ENCODE assay signal across 8 cellular contexts in genomic region chr19:57559008-57559403, GRCh38. TPM values are rescaled to one million over a fixed set of nuclear protein-coding genes. Genes with fewer than 3 reads are reported as not detected.
DNase-seq lines count a peak whose midpoint lies in the region; TF ChIP-seq lines count a peak whose summit lies in the region.

No MANE protein-coding gene starts in this region.

- H3K4me3 Mint-ChIP-seq in HFFc6 = peak overlapping the region; percentile 98

- H3K36me3 ChIP-seq in SK-N-MC (ENCODE audit: insufficient read depth, low read length) (peaks cover 25% of the 10 kb centered on the region), ectodermal cell (ENCODE audit: control insufficient read depth, insufficient read depth, low read length) (peaks cover 19% of the 10 kb centered on the region), mesenchymal stem cell (ENCODE audit: control insufficient read depth in 1 of 2, insufficient read depth in 2 of 2, low read depth in 1 of 2, low read length in 2 of 2) (peaks cover 25 to 27% of the 10 kb centered on the region in 2 experiments), tibial artery (peaks cover 30 to 33% (median 31%) of the 10 kb centered on the region in 3 donors)

- peak overlapping the region; percentile 14 to 83 for H3K18ac ChIP-seq in mesenchymal stem cell (ENCODE audit: low read depth in 1 of 2, low read length in 2 of 2)

- H2BK5ac ChIP-seq in mesenchymal stem cell (ENCODE audit: low read depth, low read length, poor library complexity, severe bottlenecking) = no peak overlapping the region

- WGBS in ectodermal cell, 2 experiments = 2 to 3% methylated on average over 22 of the region's 22 CpGs
- WGBS in mesenchymal stem cell = 5% methylated on average over 16 of the region's 22 CpGs

- H4K91ac ChIP-seq in mesenchymal stem cell (ENCODE audit: low read length) = no peak overlapping the region

- peak overlapping the region; percentile 46 for H3K4me2 ChIP-seq in mesenchymal stem cell (ENCODE audit: low read length, poor library complexity, severe bottlenecking)

- H3K9ac ChIP-seq in SK-N-MC (ENCODE audit: insufficient read length) (peak overlapping the region; percentile 90), mesenchymal stem cell (ENCODE audit: low read length) (peak overlapping the region; percentile 91)

- H2AFZ ChIP-seq in mesenchymal stem cell (ENCODE audit: low read depth, low read length) = peak overlapping the region; percentile 85

- intact Hi-C loops in tibial artery (cut with DNase I; ENCODE audit: low total_unique reads) = no loop called here

- peaks cover 33% of the 10 kb centered on the region for H3K4me1 Mint-ChIP-seq in HFFc6 (ENCODE audit: low read depth)

- H3K23ac ChIP-seq in mesenchymal stem cell (ENCODE audit: low read length in 2 of 2) = no peak overlapping the region

- no peak overlapping the region for H2BK15ac ChIP-seq in mesenchymal stem cell (ENCODE audit: low read depth, poor library complexity, severe bottlenecking)

- H3K9me3 ChIP-seq in SK-N-MC (ENCODE audit: low read depth, low read length) = peaks cover 11% of the 10 kb centered on the region; the same call in 1 of the 2 replicates
- peaks cover 3% of the 10 kb centered on the region for H3K9me3 ChIP-seq in ectodermal cell (ENCODE audit: control insufficient read depth, low read length)
- peaks cover 46% of the 10 kb centered on the region for H3K9me3 ChIP-seq in mesenchymal stem cell (ENCODE audit: control insufficient read depth, low read length)
- peaks cover 0 to 68% (median 29%) of the 10 kb centered on the region in 3 donors for H3K9me3 ChIP-seq in tibial artery

- H3K4me1 ChIP-seq in ectodermal cell (ENCODE audit: control insufficient read depth, insufficient read depth, low read length) = no peaks in the 10 kb centered on the region
- peaks cover 4% of the 10 kb centered on the region for H3K4me1 ChIP-seq in mesenchymal stem cell (ENCODE audit: control insufficient read depth, insufficient read depth, low read depth, low read length)
- peaks cover 0 to 23% (median 19%) of the 10 kb centered on the region in 4 donors for H3K4me1 ChIP-seq in tibial artery

- H3K9me3 Mint-ChIP-seq in HFFc6 = peaks cover 49% of the 10 kb centered on the region

- H3K27me3 ChIP-seq in ectodermal cell (ENCODE audit: control insufficient read depth, insufficient read depth, low read length, poor library complexity, severe bottlenecking) (no peaks in the 10 kb centered on the region), mesenchymal stem cell (ENCODE audit: control insufficient read depth in 1 of 2, insufficient read depth in 1 of 2, low read length in 2 of 2) (no peaks in the 10 kb centered on the region), tibial artery (no peaks in the 10 kb centered on the region)

- H3K27ac Mint-ChIP-seq in HFFc6 = peak overlapping the region; percentile 89

- peaks cover 33% of the 10 kb centered on the region for H3K79me1 ChIP-seq in mesenchymal stem cell (replicated peaks; ENCODE audit: low read length, poor library complexity, severe bottlenecking)

- H3K4ac ChIP-seq in mesenchymal stem cell (ENCODE audit: low read depth in 1 of 2, low read length in 2 of 2) = peak overlapping the region in 1 of 2 experiments; percentile 37

- DNase-seq in DMS53 (lab: John Stamatoyannopoulos, UW) (peak; percentile 56), DMS53 treated with DMSO at 0.1 percent for 48 hours (lab: John Stamatoyannopoulos, UW; ENCODE audit: unreplicated experiment) (no peak), HFFc6 (no peak), SK-N-MC (ENCODE audit: low read depth, low spot score) (no peak), mesenchymal stem cell (peak; percentile 21), tibial artery (no peak), NCI-H1436 treated with DMSO at 0.1 percent for 48 hours (lab: John Stamatoyannopoulos, UW) (no peak)

- no peak overlapping the region for H3K27ac ChIP-seq in SK-N-MC
- H3K27ac ChIP-seq in ectodermal cell (ENCODE audit: insufficient read depth, low read depth, low read length, poor library complexity, severe bottlenecking) = no peak overlapping the region
- peak overlapping the region; percentile 19 for H3K27ac ChIP-seq in mesenchymal stem cell (ENCODE audit: low read length, poor library complexity, severe bottlenecking)
- peak overlapping the region; percentile 65 to 71 for H3K27ac ChIP-seq in tibial artery

- peak overlapping the region in 1 of 2 experiments; percentile 76 for H3K14ac ChIP-seq in mesenchymal stem cell (ENCODE audit: low read length in 2 of 2)

- no peak overlapping the region for H2BK12ac ChIP-seq in mesenchymal stem cell (ENCODE audit: low read length in 2 of 2)

- H3K4me3 ChIP-seq in SK-N-MC (peak overlapping the region; percentile 97), ectodermal cell (ENCODE audit: insufficient read depth, low read depth, low read length) (peak overlapping the region; percentile 87), mesenchymal stem cell (ENCODE audit: insufficient read depth in 1 of 2, low read depth in 1 of 2, low read length in 2 of 2) (peak overlapping the region; percentile 90 to 97), tibial artery (peak overlapping the region; percentile 78 to 84)

- no peak overlapping the region for H2BK120ac ChIP-seq in mesenchymal stem cell (ENCODE audit: low read depth, low read length)

- peaks cover 62% of the 10 kb centered on the region for H3K36me3 Mint-ChIP-seq in HFFc6 (ENCODE audit: low read depth)

- H2AK5ac ChIP-seq in mesenchymal stem cell (ENCODE audit: low read length, severe bottlenecking) = no peak overlapping the region

- peaks cover 6% of the 10 kb centered on the region for H3K27me3 Mint-ChIP-seq in HFFc6 (ENCODE audit: insufficient read depth)

- TF ChIP-seq CTCF in HFFc6 (IDR thresholded peaks at IDR 0.05) (no peak), tibial artery (IDR thresholded peaks at IDR 0.05) (no peak)

- peak overlapping the region; percentile 12 for H4K8ac ChIP-seq in mesenchymal stem cell (ENCODE audit: low read length)

RNA-seq across cellular contexts. Expression of gene ZNF550, which starts 0.7 kb away (rescaled TPM):
- total RNA-seq in HFFc6 (2021; fragmentation: NEBNext Ultra II Directional; extraction: Animal tissue kit (Norgen Biotek cat#: 25700)) = 1 to 10 TPM; 4.8 to 8.5 (median 5.6) TPM
- 10.2 TPM for polyA plus RNA-seq in ectodermal cell (2013, experiment 1 of 4)
- polyA plus RNA-seq in ectodermal cell (2013, experiment 2 of 4) = 8.9 TPM
- polyA plus RNA-seq in ectodermal cell (2013, experiment 3 of 4) = 8.4 TPM
- 9.5 TPM for polyA plus RNA-seq in ectodermal cell (2013, experiment 4 of 4)
- polyA plus RNA-seq in mesenchymal stem cell (2013, experiment 1 of 2) = 2.8 TPM
- polyA plus RNA-seq in mesenchymal stem cell (2013, experiment 2 of 2) = 3.0 TPM

RNA-seq across cellular contexts. Expression of gene ZNF416, which starts 19.7 kb away (rescaled TPM):
- 1 to 10 TPM; 3.8 to 5.4 (median 5.0) TPM for total RNA-seq in HFFc6 (2021; fragmentation: NEBNext Ultra II Directional; extraction: Animal tissue kit (Norgen Biotek cat#: 25700))
- polyA plus RNA-seq in ectodermal cell (2013, experiment 1 of 4) = 5.7 TPM
- polyA plus RNA-seq in ectodermal cell (2013, experiment 2 of 4) = 8.0 TPM
- polyA plus RNA-seq in ectodermal cell (2013, experiment 3 of 4) = 7.0 TPM
- 7.5 TPM for polyA plus RNA-seq in ectodermal cell (2013, experiment 4 of 4)
- polyA plus RNA-seq in mesenchymal stem cell (2013, experiment 1 of 2) = 3.4 TPM
- 3.4 TPM for polyA plus RNA-seq in mesenchymal stem cell (2013, experiment 2 of 2)

RNA-seq across cellular contexts. Expression of gene ZIK1, which starts 24.9 kb away (rescaled TPM):
- total RNA-seq in HFFc6 (2021; fragmentation: NEBNext Ultra II Directional; extraction: Animal tissue kit (Norgen Biotek cat#: 25700)) = 1 to 10 TPM in 3 of 6 experiments, under 1 TPM in 3; 0.80 to 3.0 (median 1.3) TPM
- 28.8 TPM for polyA plus RNA-seq in ectodermal cell (2013, experiment 1 of 4)
- polyA plus RNA-seq in ectodermal cell (2013, experiment 2 of 4) = 28.1 TPM
- polyA plus RNA-seq in ectodermal cell (2013, experiment 3 of 4) = 22.5 TPM
- 22.7 TPM for polyA plus RNA-seq in ectodermal cell (2013, experiment 4 of 4)
- 3.0 TPM for polyA plus RNA-seq in mesenchymal stem cell (2013, experiment 1 of 2)
- 3.2 TPM for polyA plus RNA-seq in mesenchymal stem cell (2013, experiment 2 of 2)

RNA-seq across cellular contexts. Expression of gene ZNF549, which starts 31.9 kb away (rescaled TPM):
- 1 to 10 TPM; 3.0 to 4.0 (median 3.7) TPM for total RNA-seq in HFFc6 (2021; fragmentation: NEBNext Ultra II Directional; extraction: Animal tissue kit (Norgen Biotek cat#: 25700))
- 9.0 TPM for polyA plus RNA-seq in ectodermal cell (2013, experiment 1 of 4)
- 11.0 TPM for polyA plus RNA-seq in ectodermal cell (2013, experiment 2 of 4)
- 7.2 TPM for polyA plus RNA-seq in ectodermal cell (2013, experiment 3 of 4)
- 9.8 TPM for polyA plus RNA-seq in ectodermal cell (2013, experiment 4 of 4)
- polyA plus RNA-seq in mesenchymal stem cell (2013, experiment 1 of 2) = 2.3 TPM
- polyA plus RNA-seq in mesenchymal stem cell (2013, experiment 2 of 2) = 2.1 TPM

RNA-seq across cellular contexts. Expression of gene ZNF530, which starts 40.7 kb away (rescaled TPM):
- total RNA-seq in HFFc6 (2021; fragmentation: NEBNext Ultra II Directional; extraction: Animal tissue kit (Norgen Biotek cat#: 25700)) = 1 to 10 TPM; 2.3 to 4.5 (median 3.6) TPM
- 5.4 TPM for polyA plus RNA-seq in ectodermal cell (2013, experiment 1 of 4)
- polyA plus RNA-seq in ectodermal cell (2013, experiment 2 of 4) = 8.1 TPM
- polyA plus RNA-seq in ectodermal cell (2013, experiment 3 of 4) = 7.2 TPM
- polyA plus RNA-seq in ectodermal cell (2013, experiment 4 of 4) = 5.7 TPM
- polyA plus RNA-seq in mesenchymal stem cell (2013, experiment 1 of 2) = 0.86 TPM
- 0.92 TPM for polyA plus RNA-seq in mesenchymal stem cell (2013, experiment 2 of 2)

Comparison
In these comparisons a context has a peak if more than half of its experiments do, and no peak if none do; other contexts are left out.
1. DNase-seq: peak in DMS53 (single experiment) and mesenchymal stem cell (single experiment); none in DMS53 treated with DMSO at 0.1 percent for 48 hours (single experiment), HFFc6 (single experiment), SK-N-MC (single experiment), tibial artery (0 of 2) and NCI-H1436 treated with DMSO at 0.1 percent for 48 hours (single experiment).
2. H3K27ac ChIP-seq: peak in mesenchymal stem cell (single experiment) and tibial artery (2 of 2); none in SK-N-MC (single experiment) and ectodermal cell (single experiment).
3. Peak in every context shown above with its lines, with median percentiles within 50 percentile points of each other: H3K4me3 ChIP-seq.